Comparison of ENCODE assay signal across 12 cellular contexts in the genomic region with DNA sequence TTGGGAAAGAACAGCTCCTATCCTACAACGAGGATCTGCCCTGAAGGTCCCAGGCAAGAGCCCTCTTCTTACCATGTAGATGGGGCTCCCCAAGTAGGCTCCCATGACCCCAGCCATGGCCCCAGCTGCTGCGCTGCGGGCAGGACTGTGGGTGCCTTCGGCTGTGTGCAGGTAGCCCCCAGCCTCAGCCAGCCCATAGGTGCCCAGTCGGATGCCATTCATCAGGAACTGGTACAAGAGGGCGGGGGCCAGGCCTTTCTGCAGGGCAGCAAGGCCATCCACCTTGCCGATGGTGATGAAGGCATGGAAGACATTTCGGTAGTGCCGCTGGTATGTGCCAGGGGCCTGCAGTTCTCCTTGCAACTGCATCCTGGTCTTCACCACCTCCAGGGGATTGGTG. TPM values are rescaled to one million over a fixed set of nuclear protein-coding genes. Genes with fewer than 3 reads are reported as not detected.
DNase-seq lines count a peak whose midpoint lies in the region; ATAC-seq and TF ChIP-seq lines count a peak whose summit lies in the region.
"Had no signal": no experiment of that assay in that cellular context is flagged by ENCODE, and none has a peak within 500 bp of the region (broad histone marks: within the 10 kb centered on the region; RNA-seq: fewer than 3 reads in every experiment).

No MANE protein-coding gene starts in this region.

- H3K9me3 Mint-ChIP-seq in CD8-positive, alpha-beta T cell = no peaks in the 10 kb centered on the region
- H3K9me3 Mint-ChIP-seq in chondrocyte (ENCODE audit: low read depth) = no peaks in the 10 kb centered on the region

- peaks cover 17% of the 10 kb centered on the region for H3K4me1 ChIP-seq in CD8-positive, alpha-beta T cell (ENCODE audit: insufficient read depth, low read length)
- H3K4me1 ChIP-seq in MM.1S (ENCODE audit: low read length) (peaks cover 3% of the 10 kb centered on the region; the same call in 1 of the 2 replicates), neutrophil (ENCODE audit: control insufficient read depth in 1 of 2, insufficient read depth in 1 of 2, low read depth in 1 of 2, low read length in 1 of 2) (peaks cover 29 to 33% of the 10 kb centered on the region in 2 experiments)

- H3K4me3 Mint-ChIP-seq in CD8-positive, alpha-beta T cell = peak overlapping the region; percentile 86
- peak overlapping the region; percentile 86 for H3K4me3 Mint-ChIP-seq in chondrocyte (ENCODE audit: unreplicated experiment)

- no peaks in the 10 kb centered on the region for H3K9me3 ChIP-seq in CD8-positive, alpha-beta T cell (ENCODE audit: low read length)
- no peaks in the 10 kb centered on the region for H3K9me3 ChIP-seq in MM.1S (replicated peaks; ENCODE audit: insufficient read depth, low read length)
- no peaks in the 10 kb centered on the region for H3K9me3 ChIP-seq in neutrophil

- H3K79me2 ChIP-seq in MM.1S (ENCODE audit: low read length) = peaks cover 5% of the 10 kb centered on the region

- no peak overlapping the region for H3K9ac ChIP-seq in MM.1S (ENCODE audit: low read length)

- H2AFZ ChIP-seq in MM.1S (ENCODE audit: low read length) = peak overlapping the region; percentile 88; the same call in 1 of the 2 replicates

- H3K36me3 ChIP-seq in CD8-positive, alpha-beta T cell (ENCODE audit: insufficient read depth, low read length) = no peaks in the 10 kb centered on the region
- H3K36me3 ChIP-seq in MM.1S (replicated peaks; ENCODE audit: insufficient read depth, low read length) = no peaks in the 10 kb centered on the region
- no peaks in the 10 kb centered on the region for H3K36me3 ChIP-seq in neutrophil

- no peaks in the 10 kb centered on the region for H3K27me3 ChIP-seq in CD8-positive, alpha-beta T cell (ENCODE audit: insufficient read depth, low read length)
- H3K27me3 ChIP-seq in MM.1S (replicated peaks; ENCODE audit: insufficient read depth, low read length) (no peaks in the 10 kb centered on the region), neutrophil (no peaks in the 10 kb centered on the region)

- H3K9me2 ChIP-seq in MM.1S (replicated peaks; ENCODE audit: insufficient read depth, low read length) = no peaks in the 10 kb centered on the region

- intact Hi-C loops in CD8-positive, alpha-beta T cell (cut with DNase I, micrococcal nuclease) = loop anchor here in 1 of 2 experiments (2.0 kb wide), 3 partner anchors 88 to 176 kb away; a partner anchor contains a TSS

- no peaks in the 10 kb centered on the region for H3K27me3 Mint-ChIP-seq in CD8-positive, alpha-beta T cell (ENCODE audit: low read depth)
- no peaks in the 10 kb centered on the region for H3K27me3 Mint-ChIP-seq in chondrocyte (ENCODE audit: low read depth)

- CTCF ChIA-PET in CD8-positive, alpha-beta T cell (lab: Charles Lee) = interaction anchor here (1.0 to 2.5 kb wide), 5 partner anchors 72 to 235 kb away, joined by 3 to 13 read pairs (median 4); no protein-coding TSS in a partner anchor

- ATAC-seq in CD8-positive, alpha-beta T cell = no peak

- no peak overlapping the region for H3K4me3 ChIP-seq in CD8-positive, alpha-beta T cell (ENCODE audit: low read depth, low read length)
- H3K4me3 ChIP-seq in MM.1S (ENCODE audit: low read length) = no peak overlapping the region
- peak overlapping the region; percentile 74 to 89 for H3K4me3 ChIP-seq in neutrophil (ENCODE audit: low read depth in 1 of 2, low read length in 1 of 2)

- H3K4me2 ChIP-seq in MM.1S (ENCODE audit: low read depth, low read length) = no peak overlapping the region

- no peak for TF ChIP-seq CTCF in CD8-positive, alpha-beta T cell (IDR thresholded peaks at IDR 0.05)
- TF ChIP-seq CTCF in MM.1S (IDR thresholded peaks at IDR 0.05; ENCODE audit: low read length) (no peak), chondrocyte (IDR thresholded peaks at IDR 0.05) (no peak), neutrophil (IDR thresholded peaks at IDR 0.05) (no peak)

- peaks cover 35% of the 10 kb centered on the region for H3K4me1 Mint-ChIP-seq in CD8-positive, alpha-beta T cell (ENCODE audit: low read depth)
- peaks cover 27% of the 10 kb centered on the region for H3K4me1 Mint-ChIP-seq in chondrocyte (ENCODE audit: low read depth)

- H3K27ac Mint-ChIP-seq in CD8-positive, alpha-beta T cell = peak overlapping the region; percentile 90
- H3K27ac Mint-ChIP-seq in chondrocyte (ENCODE audit: unreplicated experiment) = peak overlapping the region; percentile 89

- 0 out of 2 replicates have a peak, but pooled peaks cover 6% of the 10 kb centered on the region for H3F3A ChIP-seq in MM.1S (ENCODE audit: insufficient read depth, low read length)

- no peaks in the 10 kb centered on the region for H4K20me1 ChIP-seq in MM.1S (ENCODE audit: insufficient read depth, low read length)

- H3K36me3 Mint-ChIP-seq in CD8-positive, alpha-beta T cell = peaks cover 5% of the 10 kb centered on the region
- H3K36me3 Mint-ChIP-seq in chondrocyte (ENCODE audit: low read depth) = peaks cover 2% of the 10 kb centered on the region

- no peak overlapping the region for H3K27ac ChIP-seq in CD8-positive, alpha-beta T cell (ENCODE audit: low read depth, low read length)
- H3K27ac ChIP-seq in MM.1S (ENCODE audit: low read length) (no peak overlapping the region), neutrophil (peak overlapping the region; percentile 93)

- DNase-seq in CD8-positive, alpha-beta T cell = no peak
- DNase-seq in MM.1S = no peak
- no peak for DNase-seq in chondrocyte (ENCODE audit: low spot score)
- no peak for DNase-seq in NCI-H510A (lab: John Stamatoyannopoulos, UW)
- no peak for DNase-seq in SKM-1 treated with dmso at 0.1 percent for 144 hours (lab: John Stamatoyannopoulos, UW; ENCODE audit: unreplicated experiment)
- no peak for DNase-seq in dedifferentiated amniotic fluid mesenchymal stem cell (ENCODE audit: extremely low spot score)
- DNase-seq in SHP77 treated with DMSO at 0.1 percent for 48 hours (lab: John Stamatoyannopoulos, UW) = no peak
- DNase-seq: KG1, NCI-H524 had no signal

- POLR2A ChIA-PET in CD8-positive, alpha-beta T cell (lab: Charles Lee) = interaction anchor here (0.9 to 3.8 kb wide), 7 partner anchors 46 to 156 kb away, joined by 3 to 39 read pairs (median 8); a partner anchor contains a TSS

RNA-seq across cellular contexts. Expression of a gene that starts 0.8 kb away (rescaled TPM):
- 1 to 10 TPM; 4.2 to 4.4 TPM for total RNA-seq in CD8-positive, alpha-beta T cell
- total RNA-seq in chondrocyte = 4.2 to 8.4 TPM (median 5.5 TPM) in 3 replicates

RNA-seq across cellular contexts. Expression of a gene that starts 5.9 kb away (rescaled TPM):
- 10 to 100 TPM; 18.9 to 20.2 TPM for total RNA-seq in CD8-positive, alpha-beta T cell
- total RNA-seq in chondrocyte = 19.8 to 24.5 TPM (median 21.2 TPM) in 3 replicates

RNA-seq across cellular contexts. Expression of a gene that starts 15.7 kb away (rescaled TPM):
- not detected for total RNA-seq in CD8-positive, alpha-beta T cell
- total RNA-seq in chondrocyte = not detected in 3 replicates

RNA-seq across cellular contexts. Expression of a gene that starts 45.3 kb away (rescaled TPM):
- total RNA-seq in CD8-positive, alpha-beta T cell = 10 to 100 TPM; 23.8 to 25.0 TPM
- 30.2 to 52.1 TPM (median 32.7 TPM) in 3 replicates for total RNA-seq in chondrocyte

RNA-seq across cellular contexts. Expression of a gene that starts 45.3 kb away (rescaled TPM):
- total RNA-seq in CD8-positive, alpha-beta T cell = not detected
- not detected in 3 replicates for total RNA-seq in chondrocyte
- total RNA-seq: kidney epithelial cell, urinary bladder had no signal

Comparison
In these comparisons a context has a peak if more than half of its experiments do, and no peak if none do; other contexts are left out.
1. H3K4me3 ChIP-seq: peak in neutrophil (2 of 2); none in CD8-positive, alpha-beta T cell (single experiment) and MM.1S (single experiment).